In genomic region chr7:93044147-93044810, GRCh38 we compare ENCODE assay signal across 13 cellular contexts.
A peak's percentile ranks its signal among the peaks of the same experiment; 100 is the strongest.
DNase-seq lines count a peak whose midpoint lies in the region; ATAC-seq and TF ChIP-seq lines count a peak whose summit lies in the region.
"Had no signal": no experiment of that assay in that cellular context is flagged by ENCODE, and none has a peak within 500 bp of the region (broad histone marks: within the 10 kb centered on the region; RNA-seq: fewer than 3 reads in every experiment).

No MANE protein-coding gene starts in this region.

- H3K9me3 ChIP-seq in mesenchymal stem cell (ENCODE audit: control insufficient read depth, low read length): no peaks in the 10 kb centered on the region
- peaks cover 4% of the 10 kb centered on the region; the same call in 1 of the 2 replicates for H3K9me3 ChIP-seq in MG63

- no peak overlapping the region for H2AFZ ChIP-seq in mesenchymal stem cell (ENCODE audit: low read depth, low read length)

- H2BK15ac ChIP-seq in mesenchymal stem cell (ENCODE audit: low read depth, poor library complexity, severe bottlenecking): no peak overlapping the region

- no peak overlapping the region for H4K8ac ChIP-seq in mesenchymal stem cell (ENCODE audit: low read length)

- peak overlapping the region; percentile 61 for H3K27ac ChIP-seq in mesenchymal stem cell (ENCODE audit: low read length, poor library complexity, severe bottlenecking)
- H3K27ac ChIP-seq: coronary artery, KMS-11, parathyroid adenoma had no signal

- no peak overlapping the region for H3K4me3 ChIP-seq in AG10803 (ENCODE audit: low read length)
- no peak overlapping the region for H3K4me3 ChIP-seq in choroid plexus epithelial cell (ENCODE audit: low read depth, low read length)
- H3K4me3 ChIP-seq in mesenchymal stem cell (ENCODE audit: insufficient read depth in 1 of 2, low read depth in 1 of 2, low read length in 2 of 2): peak overlapping the region in 1 of 2 experiments; percentile 70
- no peak overlapping the region; the same call in 1 of the 2 replicates for H3K4me3 ChIP-seq in MG63

- no peak overlapping the region for H2BK5ac ChIP-seq in mesenchymal stem cell (ENCODE audit: low read depth, low read length, poor library complexity, severe bottlenecking)

- H3K14ac ChIP-seq in mesenchymal stem cell (ENCODE audit: low read length in 2 of 2): no peak overlapping the region

- no peaks in the 10 kb centered on the region for H3K36me3 ChIP-seq in mesenchymal stem cell (ENCODE audit: control insufficient read depth in 1 of 2, insufficient read depth in 2 of 2, low read depth in 1 of 2, low read length in 2 of 2)
- no peaks in the 10 kb centered on the region for H3K36me3 ChIP-seq in MG63

- intact Hi-C loops in left ventricle myocardium superior (cut with micrococcal nuclease): loop anchor here (10.0 kb wide), 1 partner anchor 199 kb away; no protein-coding TSS in a partner anchor

- H2BK120ac ChIP-seq in mesenchymal stem cell (ENCODE audit: low read depth, low read length): no peak overlapping the region

- no peak overlapping the region for H3K18ac ChIP-seq in mesenchymal stem cell (ENCODE audit: low read depth in 1 of 2, low read length in 2 of 2)

- H3K4ac ChIP-seq in mesenchymal stem cell (ENCODE audit: low read depth in 1 of 2, low read length in 2 of 2): no peak overlapping the region

- H3K27me3 ChIP-seq in mesenchymal stem cell (ENCODE audit: control insufficient read depth in 1 of 2, insufficient read depth in 1 of 2, low read length in 2 of 2) (no peaks in the 10 kb centered on the region), MG63 (no peaks in the 10 kb centered on the region)

- DNase-seq in AG10803 (ENCODE audit: low read depth): peak; percentile 91
- DNase-seq in M059J (ENCODE audit: low read depth): peak; percentile 12
- peak; percentile 48 for DNase-seq in choroid plexus epithelial cell (ENCODE audit: low read depth)
- no peak for DNase-seq in mesenchymal stem cell
- DNase-seq in mucosa of gallbladder (ENCODE audit: low spot score): no peak
- DNase-seq in MG63: no peak
- DNase-seq in left ventricle myocardium superior: no peak
- no peak for DNase-seq in NCI-H2171 treated with DMSO at 0.1 percent for 48 hours (lab: John Stamatoyannopoulos, UW)
- DNase-seq: activated T-cell treated with anti-CD3 and anti-CD28 coated beads, Interleukin-2, amount 50 U/mL, for 4 hours; CD8-positive, alpha-beta memory T cell had no signal

- peak overlapping the region; percentile 80 for H3K9ac ChIP-seq in mesenchymal stem cell (ENCODE audit: low read length)
- H3K9ac ChIP-seq: KMS-11, parathyroid adenoma had no signal

- peaks cover 11% of the 10 kb centered on the region for H3K4me1 ChIP-seq in mesenchymal stem cell (ENCODE audit: control insufficient read depth, insufficient read depth, low read depth, low read length)
- H3K4me1 ChIP-seq: parathyroid adenoma had no signal

- WGBS in mesenchymal stem cell: 66% methylated on average over 2 of the region's 6 CpGs

- TF ChIP-seq CTCF in AG10803 (conservative IDR thresholded peaks at IDR 0.05; ENCODE audit: low read length) (no peak), choroid plexus epithelial cell (conservative IDR thresholded peaks at IDR 0.05; ENCODE audit: low read depth, low read length) (no peak)

- H4K91ac ChIP-seq in mesenchymal stem cell (ENCODE audit: low read length): no peak overlapping the region

- H3K79me1 ChIP-seq in mesenchymal stem cell (replicated peaks; ENCODE audit: low read length, poor library complexity, severe bottlenecking): no peaks in the 10 kb centered on the region

- no peak overlapping the region for H3K4me2 ChIP-seq in mesenchymal stem cell (ENCODE audit: low read length, poor library complexity, severe bottlenecking)
- H3K4me2 ChIP-seq: KMS-11 had no signal

- H2BK12ac ChIP-seq in mesenchymal stem cell (ENCODE audit: low read length in 2 of 2): no peak overlapping the region

- H2AK5ac ChIP-seq in mesenchymal stem cell (ENCODE audit: low read length, severe bottlenecking): no peak overlapping the region

- ATAC-seq in left ventricle myocardium superior: no peak
- ATAC-seq: activated T-cell treated with anti-CD3 and anti-CD28 coated beads, Interleukin-2, amount 50 U/mL, for 4 hours had no signal

- no peak overlapping the region for H3K23ac ChIP-seq in mesenchymal stem cell (ENCODE audit: low read length in 2 of 2)

Comparison
In these comparisons a context has a peak if more than half of its experiments do, and no peak if none do; other contexts are left out.
1. DNase-seq: peak in AG10803 (single experiment), M059J (single experiment) and choroid plexus epithelial cell (single experiment); none in mesenchymal stem cell (single experiment), mucosa of gallbladder (single experiment), MG63 (single experiment), left ventricle myocardium superior (single experiment) and NCI-H2171 treated with DMSO at 0.1 percent for 48 hours (single experiment).